ENCODE assay signal across 8 cellular contexts in genomic region chr1:120176092-120176855, GRCh38. TPM values are rescaled to one million over a fixed set of nuclear protein-coding genes. Genes with fewer than 3 reads are reported as not detected.
DNase-seq lines count a peak whose midpoint lies in the region; ATAC-seq and TF ChIP-seq lines count a peak whose summit lies in the region.

SEC22B (minus strand) TSS chr1:120176520; CDS start chr1:120176381, 139 bp downstream.

- H3K36me3 ChIP-seq in PC-3 (ENCODE audit: low read depth, low read length) = no peaks in the 10 kb centered on the region
- no peaks in the 10 kb centered on the region for H3K36me3 ChIP-seq in mucosa of rectum (ENCODE audit: control insufficient read depth in 2 of 2, insufficient read depth in 2 of 2, low read length in 2 of 2)

- POLR2A ChIA-PET in PC-3 (lab: Charles Lee; ENCODE audit: unreplicated experiment) = interaction anchor here (0.8 kb wide), 1 partner anchor 190 kb away, joined by 5 read pairs; no protein-coding TSS in a partner anchor

- no peak for TF ChIP-seq CTCF in PC-3 (conservative IDR thresholded peaks at IDR 0.05; ENCODE audit: low read depth, low read length)

- H3K9me2 ChIP-seq in PC-3 (replicated peaks; ENCODE audit: low read length) = no peaks in the 10 kb centered on the region

- H3K4me1 ChIP-seq in PC-3 (ENCODE audit: insufficient read depth, low read length) = peaks cover 2% of the 10 kb centered on the region; the same call in 1 of the 2 replicates
- peaks cover 0 to 3% of the 10 kb centered on the region in 2 donors for H3K4me1 ChIP-seq in mucosa of rectum (ENCODE audit: control insufficient read depth in 2 of 2, insufficient read depth in 2 of 2, low read length in 2 of 2)

- CTCF ChIA-PET in PC-3 (lab: Charles Lee) = no interaction called here

- TF ChIP-seq POLR2A in erythroblast (IDR thresholded peaks at IDR 0.05; ENCODE audit: low read length) = peak; percentile 99

- BruUV-seq in PC-3 (replicated peaks; lab: Mats Ljungman, UMichigan) = TSS peak; percentile 61

- peak within 1 kb of the TSS; percentile 75 for H3K4me2 ChIP-seq in PC-3 (ENCODE audit: low read length)

- H3K27me3 ChIP-seq in PC-3 (ENCODE audit: low read length) (no peaks in the 10 kb centered on the region), mucosa of rectum (ENCODE audit: control insufficient read depth in 2 of 2, insufficient read depth in 2 of 2, low read length in 2 of 2) (no peaks in the 10 kb centered on the region)

- H4K20me1 ChIP-seq in PC-3 (ENCODE audit: low read length) = no peaks in the 10 kb centered on the region

- peak within 1 kb of the TSS; percentile 97 for H3K4me3 ChIP-seq in Jurkat, Clone E6-1 (ENCODE audit: low read length)
- H3K4me3 ChIP-seq in PC-3 (ENCODE audit: low read length) (peak within 1 kb of the TSS; percentile 98), mucosa of rectum (ENCODE audit: low read length in 2 of 2) (peak within 1 kb of the TSS; percentile 98 to 100)

- peak; percentile 94 for ATAC-seq in GM21717 (IDR thresholded peaks at IDR 0.05; ENCODE audit: unreplicated experiment)
- peak; percentile 98 for ATAC-seq in PC-3

- peak within 1 kb of the TSS; percentile 79 for H3K27ac ChIP-seq in PC-3 (ENCODE audit: low read length)
- H3K27ac ChIP-seq in mucosa of rectum (ENCODE audit: low read depth in 2 of 2, low read length in 2 of 2) = peak within 1 kb of the TSS; percentile 94 to 95

- H2AFZ ChIP-seq in PC-3 (ENCODE audit: low read length) = peak within 1 kb of the TSS; percentile 100

- peaks cover 15% of the 10 kb centered on the region for H3K79me2 ChIP-seq in PC-3 (ENCODE audit: low read length)

- H3K9ac ChIP-seq in PC-3 (ENCODE audit: low read length) = peak within 1 kb of the TSS; percentile 96
- peak within 1 kb of the TSS; percentile 82 to 96 for H3K9ac ChIP-seq in mucosa of rectum (ENCODE audit: low read depth in 1 of 2, low read length in 2 of 2)

- intact Hi-C loops in PC-3 (cut with micrococcal nuclease) = no loop called here

- DNase-seq in DMS153 treated with DMSO at 0.1 percent for 48 hours (lab: John Stamatoyannopoulos, UW; ENCODE audit: unreplicated experiment) (peak; percentile 84), PC-3 (peak; percentile 95), activated T-cell treated with anti-CD3 and anti-CD28 coated beads for 48 hours (ENCODE audit: low read depth) (peak; percentile 82), erythroblast (lab: John Stamatoyannopoulos, UW) (peak; percentile 96)
- peak; percentile 96 for DNase-seq in Jurkat, Clone E6-1 (ENCODE audit: low read depth, low spot score)
- peak; percentile 69 to 70 for DNase-seq in stimulated activated CD8-positive, alpha-beta memory T cell treated with anti-CD3 and anti-CD28 coated beads, Interleukin-4, amount 100 ng/mL, for 4 hours (ENCODE audit: low read depth in 2 of 2, low spot score in 1 of 2)

- H3K9me3 ChIP-seq in PC-3 (ENCODE audit: low read length) = no peaks in the 10 kb centered on the region
- H3K9me3 ChIP-seq in mucosa of rectum (ENCODE audit: control insufficient read depth in 2 of 2, low read length in 2 of 2) = no peaks in the 10 kb centered on the region

- no peaks in the 10 kb centered on the region for H3F3A ChIP-seq in PC-3 (ENCODE audit: low read length, unreplicated experiment)

RNA-seq across cellular contexts. Expression of gene SEC22B, which starts in this region (rescaled TPM):
- polyA plus RNA-seq in Jurkat, Clone E6-1 (2012; ENCODE audit: insufficient read depth, insufficient read length) = 12.4 TPM
- 14.5 and 16.4 TPM in 2 replicates for total RNA-seq in PC-3 (2014; rRNA removed)

Comparison
In these comparisons a context has a peak if more than half of its experiments do, and no peak if none do; other contexts are left out.
1. Peak in every context shown above with its lines: DNase-seq, ATAC-seq, H3K4me3 ChIP-seq and H3K27ac ChIP-seq.